In genomic region chr3:9703736-9704342, GRCh38 we compare ENCODE assay signal across 8 cellular contexts. TPM values are rescaled to one million over a fixed set of nuclear protein-coding genes. Genes with fewer than 3 reads are reported as not detected.
DNase-seq lines count a peak whose midpoint lies in the region; ATAC-seq and TF ChIP-seq lines count a peak whose summit lies in the region.

A gene with protein sequence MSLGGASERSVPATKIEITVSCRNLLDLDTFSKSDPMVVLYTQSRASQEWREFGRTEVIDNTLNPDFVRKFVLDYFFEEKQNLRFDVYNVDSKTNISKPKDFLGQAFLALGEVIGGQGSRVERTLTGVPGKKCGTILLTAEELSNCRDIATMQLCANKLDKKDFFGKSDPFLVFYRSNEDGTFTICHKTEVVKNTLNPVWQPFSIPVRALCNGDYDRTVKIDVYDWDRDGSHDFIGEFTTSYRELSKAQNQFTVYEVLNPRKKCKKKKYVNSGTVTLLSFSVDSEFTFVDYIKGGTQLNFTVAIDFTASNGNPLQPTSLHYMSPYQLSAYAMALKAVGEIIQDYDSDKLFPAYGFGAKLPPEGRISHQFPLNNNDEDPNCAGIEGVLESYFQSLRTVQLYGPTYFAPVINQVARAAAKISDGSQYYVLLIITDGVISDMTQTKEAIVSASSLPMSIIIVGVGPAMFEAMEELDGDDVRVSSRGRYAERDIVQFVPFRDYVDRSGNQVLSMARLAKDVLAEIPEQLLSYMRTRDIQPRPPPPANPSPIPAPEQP (plus strand): TSS chr3:9703833. CDS start chr3:9703997, 164 bp downstream.

- H3K27me3 Mint-ChIP-seq in activated T-helper 17 cell treated with anti-CD3 and anti-CD28 coated beads, Interleukin-2, amount 50 U/mL, for 72 hours: peaks cover 12% of the 10 kb centered on the region

- H3K4me3 Mint-ChIP-seq in activated T-helper 17 cell treated with anti-CD3 and anti-CD28 coated beads, Interleukin-2, amount 50 U/mL, for 72 hours: peak within 1 kb of the TSS; percentile 27

- ATAC-seq in activated T-helper 17 cell treated with anti-CD3 and anti-CD28 coated beads, Interleukin-2, amount 50 U/mL, for 72 hours (replicated peaks): no peak
- ATAC-seq in left cardiac atrium (peak; percentile 36 to 40), HG03139 (IDR thresholded peaks at IDR 0.05; ENCODE audit: unreplicated experiment) (no peak), HG02678 (IDR thresholded peaks at IDR 0.05; ENCODE audit: unreplicated experiment) (no peak)

- peaks cover 43% of the 10 kb centered on the region for H3K36me3 Mint-ChIP-seq in activated T-helper 17 cell treated with anti-CD3 and anti-CD28 coated beads, Interleukin-2, amount 50 U/mL, for 72 hours (ENCODE audit: low read depth)

- H3K27ac Mint-ChIP-seq in activated T-helper 17 cell treated with anti-CD3 and anti-CD28 coated beads, Interleukin-2, amount 50 U/mL, for 72 hours: no peak within 1 kb of the TSS

- intact Hi-C loops in left cardiac atrium (cut with DNase I): no loop called here

- no peaks in the 10 kb centered on the region for H3K9me3 Mint-ChIP-seq in activated T-helper 17 cell treated with anti-CD3 and anti-CD28 coated beads, Interleukin-2, amount 50 U/mL, for 72 hours

- no peak for TF ChIP-seq CTCF in GM10266 (IDR thresholded peaks at IDR 0.05; ENCODE audit: control insufficient read depth, insufficient read depth, low read depth, missing control alignments)

- DNase-seq in GM10266 (ENCODE audit: extremely low spot score) (peak; percentile 42), left cardiac atrium (no peak), retina (peak; percentile 69), DMS153 (lab: John Stamatoyannopoulos, UW) (no peak)
- no peak for DNase-seq in stimulated activated CD4-positive, alpha-beta T cell treated with anti-CD3 and anti-CD28 coated beads, Interleukin-12 subunit alpha, Interleukin-12 subunit beta, amount 100 ng/mL, for 4 hours

- H3K4me1 Mint-ChIP-seq in activated T-helper 17 cell treated with anti-CD3 and anti-CD28 coated beads, Interleukin-2, amount 50 U/mL, for 72 hours: peaks cover 8% of the 10 kb centered on the region

RNA-seq across cellular contexts. Expression of the gene that starts here (rescaled TPM):
- under 1 TPM; 0.32 to 0.54 TPM for total RNA-seq in activated T-helper 17 cell treated with anti-CD3 and anti-CD28 coated beads, Interleukin-2, amount 50 U/mL, for 72 hours
- under 1 TPM in 1 of 2 donors, not detected in 1; 0.10 TPM for total RNA-seq in left cardiac atrium

Comparison
In these comparisons a context has a peak if more than half of its experiments do, and no peak if none do; other contexts are left out.
1. Peak in ATAC-seq in left cardiac atrium; RNA of the gene not detected or under 1 TPM.
2. DNase-seq: peak in GM10266 (single experiment) and retina (single experiment); none in left cardiac atrium (single experiment), DMS153 (single experiment) and stimulated activated CD4-positive, alpha-beta T cell treated with anti-CD3 and anti-CD28 coated beads, Interleukin-12 subunit alpha, Interleukin-12 subunit beta, amount 100 ng/mL, for 4 hours (single experiment).